In genomic region chr16:65657556-65657955, GRCh38 we compare ENCODE assay signal across 19 cellular contexts.
"Had no signal": no experiment of that assay in that cellular context is flagged by ENCODE, and none has a peak within 500 bp of the region (broad histone marks: within the 10 kb centered on the region; RNA-seq: fewer than 3 reads in every experiment).

No MANE protein-coding gene starts in this region.

- FAIRE-seq: colon, islet of Langerhans, pancreas had no signal

- ATAC-seq: activated CD4-positive, CD25-positive, alpha-beta regulatory T cell treated with anti-CD3 and anti-CD28 coated beads, Interleukin-2, amount 50 U/mL, for 24 hours; activated CD8-positive, alpha-beta T cell treated with anti-CD3 and anti-CD28 coated beads for 36 hours; effector memory CD8-positive, alpha-beta T cell; naive thymus-derived CD4-positive, alpha-beta T cell; T-cell had no signal

- H3K27ac ChIP-seq: brain microvascular endothelial cell, heart left ventricle, neutrophil, pancreas, psoas muscle, right atrium auricular region, thoracic aorta, VCaP had no signal

- DNase-seq: activated CD4-positive, alpha-beta T cell treated with anti-CD3 and anti-CD28 coated beads, Interleukin-2, amount 10 ng/mL, durations not matched to agents 24 days and 14 days; activated CD8-positive, alpha-beta T cell treated with anti-CD3 and anti-CD28 coated beads for 36 hours; activated gamma-delta T cell treated with Interleukin-2 at 50 U/mL for 16 hours; effector memory CD8-positive, alpha-beta T cell; naive thymus-derived CD4-positive, alpha-beta T cell; pancreas; stimulated activated CD4-positive, alpha-beta T cell treated with anti-CD3 and anti-CD28 coated beads, Interleukin-4, amount 100 ng/mL, for 24 hours; stimulated activated naive CD4-positive, alpha-beta T cell treated with Interleukin-2 at 50 U/mL for 16 hours; T-cell had no signal

- H3K36me3 ChIP-seq: brain microvascular endothelial cell, heart left ventricle, neutrophil, pancreas, right atrium auricular region, thoracic aorta had no signal

- H3K9me3 ChIP-seq: heart left ventricle, neutrophil, pancreas, psoas muscle, thoracic aorta had no signal

- H3K4me3 ChIP-seq: heart left ventricle, pancreas, psoas muscle, right atrium auricular region, thoracic aorta had no signal

- H3K4me1 ChIP-seq: pancreas, psoas muscle had no signal

- H3K27me3 ChIP-seq: brain microvascular endothelial cell, pancreas, right atrium auricular region had no signal
